In the genomic region with DNA sequence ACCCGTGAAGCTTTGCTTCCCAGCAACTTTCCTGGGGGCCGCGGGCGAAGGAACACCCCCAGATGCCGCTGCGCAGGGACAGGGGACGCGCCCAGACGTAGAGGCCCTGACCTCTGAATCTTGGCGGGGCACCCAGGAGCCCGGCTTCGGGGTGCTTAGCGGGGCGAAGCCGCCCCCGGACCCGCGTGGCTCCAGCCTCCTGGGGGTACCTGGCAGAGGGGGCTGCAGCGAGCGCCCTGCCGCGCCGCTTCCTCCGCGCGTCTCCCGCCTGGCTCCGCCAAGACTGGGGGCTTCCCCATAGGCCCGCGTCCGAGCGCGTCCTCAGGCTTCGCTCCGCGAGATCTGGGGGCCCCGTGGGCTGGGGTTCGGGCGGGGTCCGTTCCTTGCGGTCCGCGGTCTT, we compare ENCODE assay signal across 25 cellular contexts. TPM values are rescaled to one million over a fixed set of nuclear protein-coding genes. Genes with fewer than 3 reads are reported as not detected.
A peak's percentile ranks its signal among the peaks of the same experiment; 100 is the strongest.
DNase-seq lines count a peak whose midpoint lies in the region; ATAC-seq, FAIRE-seq and TF ChIP-seq lines count a peak whose summit lies in the region.
"Had no signal": no experiment of that assay in that cellular context is flagged by ENCODE, and none has a peak within 500 bp of the region (broad histone marks: within the 10 kb centered on the region; RNA-seq: fewer than 3 reads in every experiment).

No MANE protein-coding gene starts in this region.

- ATAC-seq in lower lobe of right lung (no peak), left ventricle myocardium superior (no peak)
- ATAC-seq: activated CD8-positive, alpha-beta memory T cell treated with anti-CD3 and anti-CD28 coated beads, Interleukin-2, amount 10 ng/mL, durations not matched to agents 7 days and 5 days; GM12878 had no signal

- H3K4me1 Mint-ChIP-seq in CD14-positive monocyte, result peaks cover 32% of the 10 kb centered on the region

- no peak overlapping the region for H2AK5ac ChIP-seq in H1 (ENCODE audit: low read depth, low read length)

- no peaks in the 10 kb centered on the region for H3K9me3 ChIP-seq in HUES6 (ENCODE audit: control insufficient read depth, insufficient read depth, low read depth, low read length)
- no peaks in the 10 kb centered on the region for H3K9me3 ChIP-seq in H1 (ENCODE audit: insufficient read depth in 2 of 2, low read depth in 1 of 2, low read length in 1 of 2)
- H3K9me3 ChIP-seq in lower lobe of right lung, result no peaks in the 10 kb centered on the region

- intact Hi-C loops in CD14-positive monocyte (cut with micrococcal nuclease) (no loop called here), lower lobe of right lung (cut with DNase I) (no loop called here), left ventricle myocardium superior (cut with micrococcal nuclease) (no loop called here)

- peak overlapping the region; percentile 73 to 94 for H3K4me3 Mint-ChIP-seq in CD14-positive monocyte

- peaks cover 0 to 20% (median 15%) of the 10 kb centered on the region in 7 donors for H3K9me3 Mint-ChIP-seq in CD14-positive monocyte

- no peak overlapping the region for H3K4me2 ChIP-seq in H1 (ENCODE audit: insufficient read depth in 1 of 2, low read depth in 2 of 2, low read length in 2 of 2)

- H3K27ac Mint-ChIP-seq in CD14-positive monocyte, result no peak overlapping the region
- H3K27ac Mint-ChIP-seq: activated CD8-positive, alpha-beta memory T cell treated with anti-CD3 and anti-CD28 coated beads, Interleukin-2, amount 10 ng/mL, durations not matched to agents 7 days and 5 days had no signal

- peaks cover 55 to 71% (median 59%) of the 10 kb centered on the region in 3 donors for H3K27me3 Mint-ChIP-seq in CD14-positive monocyte (ENCODE audit: low read depth in 3 of 3)

- whole genome bisulfite sequencing in H1 (ENCODE audit: extremely low coverage in 1 of 2, insufficient coverage in 1 of 2, insufficient read length in 1 of 2, insufficient replicate concordance in 2 of 2, low coverage in 1 of 2, low lambda C conversion rate in 2 of 2, missing lambda C conversion rate in 1 of 2), 2 experiments, result 87% methylated on average over 33 of the region's 43 CpGs; no CpG with 5 or more reads in 1 of the 2 experiments

- TF ChIP-seq POLR2A in H1 (IDR thresholded peaks at IDR 0.05; ENCODE audit: control extremely low read depth in 1 of 2, low read depth in 2 of 2, low read length in 2 of 2), result no peak

- FAIRE-seq in H1 (lab: Jason Lieb, UNC), result no peak
- FAIRE-seq: colon, endometrium, GM12878 had no signal

- no peak overlapping the region for H4K5ac ChIP-seq in H1 (ENCODE audit: insufficient read length, low read depth, low read length)

- H3K4me3 ChIP-seq in HUES6 (ENCODE audit: low read depth, low read length), result peak overlapping the region; percentile 41; the same call in 1 of the 2 replicates
- H3K4me3 ChIP-seq in H1 (ENCODE audit: extremely low read depth in 1 of 4, insufficient read depth in 2 of 4, low read depth in 3 of 4, low read length in 4 of 4), result no peak overlapping the region
- peak overlapping the region; percentile 2 for H3K4me3 ChIP-seq in lower lobe of right lung

- H3K27ac ChIP-seq in HUES6 (ENCODE audit: low read depth, low read length) (no peak overlapping the region), H1 (ENCODE audit: low read depth, low read length) (no peak overlapping the region), lower lobe of right lung (no peak overlapping the region)

- no peak overlapping the region for H2BK120ac ChIP-seq in H1 (replicated peaks; ENCODE audit: low read depth, low read length)

- H2BK15ac ChIP-seq in H1 (ENCODE audit: low read length), result no peak overlapping the region

- no peak overlapping the region for H3K23ac ChIP-seq in H1 (ENCODE audit: insufficient read length)

- H3K4me1 ChIP-seq in HUES6 (ENCODE audit: control insufficient read depth, insufficient read depth, low read length) (peaks cover 4% of the 10 kb centered on the region; the same call in 1 of the 2 replicates), H1 (replicated peaks in 1 of 4; ENCODE audit: control insufficient read depth in 3 of 4, insufficient read depth in 4 of 4, low read length in 3 of 4) (peaks cover 0 to 6% (median 1%) of the 10 kb centered on the region in 4 experiments; a peak in 2 of 7 replicates), lower lobe of right lung (peaks cover 18% of the 10 kb centered on the region)

- no peak overlapping the region for H3K4ac ChIP-seq in H1 (replicated peaks; ENCODE audit: insufficient read length, low read depth, low read length)

- no peak overlapping the region for H2BK12ac ChIP-seq in H1 (ENCODE audit: low read depth, low read length)

- peaks cover 0 to 5% of the 10 kb centered on the region in 2 donors for H3K36me3 Mint-ChIP-seq in CD14-positive monocyte

- peaks cover 2% of the 10 kb centered on the region; the same call in 1 of the 2 replicates for H3K23me2 ChIP-seq in H1 (ENCODE audit: low read depth, low read length)

- H3K79me2 ChIP-seq in H1 (ENCODE audit: control insufficient read depth in 1 of 2, insufficient read depth in 2 of 2, low read length in 2 of 2), result no peaks in the 10 kb centered on the region

- no peak for TF ChIP-seq EP300 in H1 (IDR thresholded peaks at IDR 0.05; ENCODE audit: borderline replicate concordance in 1 of 2, low read depth in 2 of 2, low read length in 2 of 2)

- H3K9ac ChIP-seq in HUES6 (ENCODE audit: low read length), result no peak overlapping the region
- H3K9ac ChIP-seq in H1 (replicated peaks in 1 of 4; ENCODE audit: extremely low read depth in 1 of 4, low read depth in 3 of 4, low read length in 3 of 4), result no peak overlapping the region

- H2AFZ ChIP-seq in H1 (ENCODE audit: low read length), result no peak overlapping the region

- peaks cover 29% of the 10 kb centered on the region for H3K27me3 ChIP-seq in HUES6 (ENCODE audit: control insufficient read depth, insufficient read depth, low read length)
- 0 out of 7 replicates have a peak, but pooled peaks cover 0 to 8% (median 2%) of the 10 kb centered on the region in 4 experiments for H3K27me3 ChIP-seq in H1 (replicated peaks in 1 of 4; ENCODE audit: control insufficient read depth in 3 of 4, extremely low read depth in 1 of 4, insufficient read depth in 3 of 4, low read length in 3 of 4)
- H3K27me3 ChIP-seq in lower lobe of right lung (ENCODE audit: low read depth), result peaks cover 38% of the 10 kb centered on the region

- peak overlapping the region; percentile 63; the same call in 1 of the 2 replicates for H4K8ac ChIP-seq in H1 (ENCODE audit: extremely low read depth, insufficient read depth, low read length)

- H3K14ac ChIP-seq in H1 (ENCODE audit: insufficient read length), result no peak overlapping the region

- no peak overlapping the region for H2BK20ac ChIP-seq in H1 (ENCODE audit: low read length)

- no peaks in the 10 kb centered on the region for H3K79me1 ChIP-seq in H1 (ENCODE audit: low read depth, low read length)

- TF ChIP-seq RAD21 in H1 (IDR thresholded peaks at IDR 0.05 in 1 of 2, conservative IDR thresholded peaks at IDR 0.05 in 1 of 2; ENCODE audit: low read depth in 2 of 2, low read length in 2 of 2), result no peak

- no peaks in the 10 kb centered on the region for H4K20me1 ChIP-seq in H1 (replicated peaks in 1 of 2; ENCODE audit: control insufficient read depth in 1 of 2, insufficient read depth in 2 of 2, low read length in 2 of 2)

- no peak for DNase-seq in CD14-positive monocyte (ENCODE audit: low spot score)
- DNase-seq in H1 (ENCODE audit: low read depth in 1 of 2, low spot score in 2 of 2), result no peak
- no peak for DNase-seq in lower lobe of right lung
- DNase-seq in hepatic stellate cell (ENCODE audit: low spot score), result no peak
- no peak for DNase-seq in left ventricle myocardium superior
- DNase-seq in DMS 273 treated with DMSO at 0.1 percent for 48 hours (lab: John Stamatoyannopoulos, UW), result no peak
- DNase-seq in globus pallidus (ENCODE audit: low spot score), result no peak
- DNase-seq: activated CD4-positive, alpha-beta T cell treated with anti-CD3 and anti-CD28 coated beads for 1 hour; activated CD8-positive, alpha-beta memory T cell treated with anti-CD3 and anti-CD28 coated beads, Interleukin-2, amount 10 ng/mL, durations not matched to agents 7 days and 5 days; activated gamma-delta T cell treated with Interleukin-2 at 50 U/mL for 16 hours; aorta; foreskin fibroblast; NCI-H1436; NCI-H82; stimulated activated CD4-positive, alpha-beta T cell treated with anti-CD3 and anti-CD28 coated beads, Interleukin-2, amount 100 ng/mL, for 48 hours; T1000 had no signal

- H4K91ac ChIP-seq in H1 (replicated peaks; ENCODE audit: insufficient read length, low read length), result no peak overlapping the region

- CTCF ChIA-PET in H1 (lab: Charles Lee; ENCODE audit: partially characterized antibody), result no interaction called here

- no peak overlapping the region for H2BK5ac ChIP-seq in H1 (ENCODE audit: low read depth, low read length)

- TF ChIP-seq CTCF in CD14-positive monocyte (IDR thresholded peaks at IDR 0.05) (no peak), H1 (IDR thresholded peaks at IDR 0.05; ENCODE audit: control extremely low read depth in 1 of 3, insufficient read depth in 1 of 3, low read depth in 1 of 3, low read length in 3 of 3) (no peak), lower lobe of right lung (IDR thresholded peaks at IDR 0.05) (no peak)

- H3K36me3 ChIP-seq in HUES6 (ENCODE audit: control insufficient read depth, insufficient read depth, low read length) (no peaks in the 10 kb centered on the region), H1 (ENCODE audit: control insufficient read depth in 2 of 4, insufficient read depth in 4 of 4, low read length in 3 of 4) (no peaks in the 10 kb centered on the region), lower lobe of right lung (no peaks in the 10 kb centered on the region)

- POLR2A ChIA-PET in H1 (lab: Charles Lee; ENCODE audit: partially characterized antibody), result interaction anchor here (0.7 kb wide), 1 partner anchor 23 kb away, joined by 4 read pairs; a partner anchor contains a TSS

- H3K56ac ChIP-seq in H1 (replicated peaks; ENCODE audit: insufficient read length, low read depth, low read length), result no peak overlapping the region

- no peak overlapping the region for H3K18ac ChIP-seq in H1 (ENCODE audit: extremely low read depth, low read length)

RNA-seq across cellular contexts. Expression of a gene that starts 23.0 kb away (rescaled TPM):
- polyA plus RNA-seq in CD14-positive monocyte (1 to 10 TPM; 1.1 TPM), H1 (2011; rRNA removed) (1.1 and 1.4 TPM in 2 replicates)
- 5.2 and 7.4 TPM in 2 replicates for total RNA-seq in H1 (2021; fragmentation: NEBNext Ultra II Directional; extraction: Animal tissue kit (Norgen Biotek cat#: 25700))
- polyA plus RNA-seq in H1 (2011; cell fraction: cytosol; rRNA removed), result 2.2 TPM
- polyA plus RNA-seq in H1 (2011; cell fraction: nucleus; rRNA removed), result 4.3 TPM
- polyA plus RNA-seq in H1 (2012, experiment 1 of 2), result 2.0 to 3.7 TPM (median 2.8 TPM) in 4 replicates
- polyA plus RNA-seq in H1 (2012, experiment 2 of 2), result 0.10 TPM
- 3.7 TPM for polyA plus RNA-seq in H1 (2013, experiment 1 of 2)
- polyA plus RNA-seq in H1 (2013, experiment 2 of 2), result 3.5 TPM
- polyA minus RNA-seq in H1 (2011; rRNA and poly(A)+ RNA removed), result 5.5 and 7.7 TPM in 2 replicates
- 4.5 TPM for polyA minus RNA-seq in H1 (2011; cell fraction: cytosol; rRNA and poly(A)+ RNA removed)
- polyA minus RNA-seq in H1 (2011; cell fraction: nucleus; rRNA and poly(A)+ RNA removed), result 18.3 TPM
- total RNA-seq in lower lobe of right lung (6.4 TPM), left ventricle myocardium superior (4.4 TPM)

RNA-seq across cellular contexts. Expression of a gene that starts 51.4 kb away (rescaled TPM):
- not detected for polyA plus RNA-seq in CD14-positive monocyte
- total RNA-seq in H1 (2021; fragmentation: NEBNext Ultra II Directional; extraction: Animal tissue kit (Norgen Biotek cat#: 25700)), result 0.25 TPM in 1 of 2 replicates, not detected in the other
- 0.27 and 0.42 TPM in 2 replicates for polyA plus RNA-seq in H1 (2011; rRNA removed)
- polyA plus RNA-seq in H1 (2011; cell fraction: cytosol; rRNA removed), result 0.39 TPM
- polyA plus RNA-seq in H1 (2011; cell fraction: nucleus; rRNA removed), result 0.61 TPM
- polyA plus RNA-seq in H1 (2012, experiment 1 of 2), result 1.4 to 1.9 TPM (median 1.5 TPM) in 4 replicates
- 0.54 TPM for polyA plus RNA-seq in H1 (2012, experiment 2 of 2)
- 0.08 TPM for polyA plus RNA-seq in H1 (2013, experiment 1 of 2)
- 0.13 TPM for polyA plus RNA-seq in H1 (2013, experiment 2 of 2)
- polyA minus RNA-seq in H1 (2011; rRNA and poly(A)+ RNA removed), result 0.07 and 0.16 TPM in 2 replicates
- polyA minus RNA-seq in H1 (2011; cell fraction: cytosol; rRNA and poly(A)+ RNA removed), result not detected
- polyA minus RNA-seq in H1 (2011; cell fraction: nucleus; rRNA and poly(A)+ RNA removed), result 0.80 TPM
- total RNA-seq in lower lobe of right lung, result not detected
- total RNA-seq in left ventricle myocardium superior, result not detected
- total RNA-seq: activated CD8-positive, alpha-beta memory T cell treated with anti-CD3 and anti-CD28 coated beads, Interleukin-2, amount 10 ng/mL, durations not matched to agents 7 days and 5 days; aorta; GM12878; HT1080; liver; osteocyte; SK-MEL-5; temporal lobe had no signal
- polyA plus RNA-seq: aorta had no signal

Comparison
In these comparisons a context has a peak if more than half of its experiments do, and no peak if none do; other contexts are left out.
1. H3K4me3 ChIP-seq: peak in HUES6 (single experiment) and lower lobe of right lung (single experiment); none in H1 (0 of 4).